1 cellular context compared by ENCODE assay signal in the genomic region with DNA sequence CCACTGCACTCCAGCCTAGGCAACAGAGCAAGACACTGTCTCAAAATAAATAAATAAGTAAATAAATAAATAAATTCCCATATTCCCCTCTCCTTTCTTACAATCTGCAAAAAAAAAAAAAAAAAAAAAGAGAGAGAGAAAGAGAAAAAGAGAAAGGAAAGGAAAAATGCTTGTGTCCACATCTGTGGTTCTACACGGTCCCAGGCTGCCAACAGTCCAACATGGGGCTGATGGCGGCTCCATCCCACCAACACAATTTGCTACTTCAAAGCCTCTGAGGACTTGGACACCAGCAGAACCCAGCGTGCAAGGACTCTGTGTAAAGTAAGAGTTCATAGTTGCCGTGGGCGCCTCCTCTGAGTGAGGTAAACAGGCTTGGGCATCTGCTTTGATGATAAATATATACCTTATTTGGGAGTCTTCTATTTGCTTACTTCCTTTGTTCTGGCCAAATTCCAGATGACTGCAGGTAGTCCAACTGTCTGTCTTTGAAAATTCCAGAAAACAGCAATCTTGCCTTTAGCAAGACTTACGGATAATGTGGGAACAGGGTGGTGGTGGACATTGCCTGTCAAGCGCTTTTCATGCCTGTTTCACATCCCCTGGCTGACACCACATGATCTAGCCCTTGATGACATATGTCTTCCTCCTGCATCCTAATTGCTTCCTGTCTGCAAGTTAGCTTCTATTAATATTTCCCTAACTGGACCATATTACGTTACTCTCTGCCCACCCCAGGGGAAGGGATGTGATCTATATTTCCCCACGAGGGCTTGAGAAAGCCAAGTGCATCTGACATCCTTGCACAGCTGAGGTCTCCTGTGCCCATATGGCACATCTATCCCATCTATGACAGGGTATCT.
A peak's percentile ranks its signal among the peaks of the same experiment; 100 is the strongest.
TF ChIP-seq lines count a peak whose summit lies in the region.

No MANE protein-coding gene starts in this region.

TF ChIP-seq in HepG2, 621 proteins besides CTCF, POLR2A, EP300 and RAD21 (continued from another document and continues in another):
- TF ChIP-seq, protein P1, sequence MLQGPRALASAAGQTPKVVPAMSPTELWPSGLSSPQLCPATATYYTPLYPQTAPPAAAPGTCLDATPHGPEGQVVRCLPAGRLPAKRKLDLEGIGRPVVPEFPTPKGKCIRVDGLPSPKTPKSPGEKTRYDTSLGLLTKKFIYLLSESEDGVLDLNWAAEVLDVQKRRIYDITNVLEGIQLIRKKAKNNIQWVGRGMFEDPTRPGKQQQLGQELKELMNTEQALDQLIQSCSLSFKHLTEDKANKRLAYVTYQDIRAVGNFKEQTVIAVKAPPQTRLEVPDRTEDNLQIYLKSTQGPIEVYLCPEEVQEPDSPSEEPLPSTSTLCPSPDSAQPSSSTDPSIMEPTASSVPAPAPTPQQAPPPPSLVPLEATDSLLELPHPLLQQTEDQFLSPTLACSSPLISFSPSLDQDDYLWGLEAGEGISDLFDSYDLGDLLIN (CRISPR knock-in tag; IDR thresholded peaks at IDR 0.05; ENCODE audit: borderline replicate concordance), result no peak
- TF ChIP-seq ZNF484 (CRISPR knock-in tag; IDR thresholded peaks at IDR 0.05; ENCODE audit: borderline replicate concordance, low read depth) (no peak), HNRNPK (IDR thresholded peaks at IDR 0.05; ENCODE audit: low read depth, low read length, poor library complexity, severe bottlenecking) (no peak), RFXAP (CRISPR knock-in tag; IDR thresholded peaks at IDR 0.05; ENCODE audit: borderline replicate concordance) (peak; percentile 44; the same call in 1 of the 2 replicates), YY1 (IDR thresholded peaks at IDR 0.05; ENCODE audit: insufficient read depth, insufficient replicate concordance, low read depth, low read length) (peak; percentile 78), ZNF775 (CRISPR knock-in tag; IDR thresholded peaks at IDR 0.05; ENCODE audit: borderline replicate concordance) (no peak), MBNL3 (CRISPR knock-in tag; conservative IDR thresholded peaks at IDR 0.05) (no peak), EED (CRISPR knock-in tag; IDR thresholded peaks at IDR 0.05) (no peak), ZC3H13 (CRISPR knock-in tag; IDR thresholded peaks at IDR 0.05) (no peak), ZNF430 (CRISPR knock-in tag; IDR thresholded peaks at IDR 0.05) (no peak), ZNF33A (CRISPR knock-in tag; IDR thresholded peaks at IDR 0.05; ENCODE audit: borderline replicate concordance) (no peak), ZMYM4 (CRISPR knock-in tag; IDR thresholded peaks at IDR 0.05) (no peak; the same call in 1 of the 2 replicates), ZSCAN9 (CRISPR knock-in tag; IDR thresholded peaks at IDR 0.05; ENCODE audit: borderline replicate concordance) (peak; percentile 64; the same call in 1 of the 2 replicates), SETDB1 (CRISPR knock-in tag; IDR thresholded peaks at IDR 0.05; ENCODE audit: borderline replicate concordance) (no peak), ZNF224 (CRISPR knock-in tag; IDR thresholded peaks at IDR 0.05) (no peak), CAMTA2 (CRISPR knock-in tag; IDR thresholded peaks at IDR 0.05; ENCODE audit: borderline replicate concordance) (no peak), ZNF354B (CRISPR knock-in tag; IDR thresholded peaks at IDR 0.05) (no peak), ZNF350 (CRISPR knock-in tag; IDR thresholded peaks at IDR 0.05; ENCODE audit: borderline replicate concordance, low read depth) (no peak), ZNF782 (CRISPR knock-in tag; IDR thresholded peaks at IDR 0.05; ENCODE audit: borderline replicate concordance) (peak; percentile 76; the same call in 1 of the 2 replicates), NKX3-1 (CRISPR knock-in tag; IDR thresholded peaks at IDR 0.05) (no peak), GATAD2A (CRISPR knock-in tag; IDR thresholded peaks at IDR 0.05) (peak; percentile 91), SP5 (CRISPR knock-in tag; IDR thresholded peaks at IDR 0.05; ENCODE audit: borderline replicate concordance, low read depth) (peak; percentile 68; the same call in 1 of the 2 replicates), NCOA1 (CRISPR knock-in tag; IDR thresholded peaks at IDR 0.05) (no peak), LCORL (IDR thresholded peaks at IDR 0.05) (no peak), LCORL (CRISPR knock-in tag; IDR thresholded peaks at IDR 0.05) (peak; percentile 81), RBFOX2 (IDR thresholded peaks at IDR 0.05; ENCODE audit: low read depth, low read length) (no peak), ZNF589 (CRISPR knock-in tag; conservative IDR thresholded peaks at IDR 0.05) (no peak), ZNF713 (CRISPR knock-in tag; IDR thresholded peaks at IDR 0.05) (no peak), SIN3B (IDR thresholded peaks at IDR 0.05; ENCODE audit: low read length) (no peak)
- TF ChIP-seq, protein P2, sequence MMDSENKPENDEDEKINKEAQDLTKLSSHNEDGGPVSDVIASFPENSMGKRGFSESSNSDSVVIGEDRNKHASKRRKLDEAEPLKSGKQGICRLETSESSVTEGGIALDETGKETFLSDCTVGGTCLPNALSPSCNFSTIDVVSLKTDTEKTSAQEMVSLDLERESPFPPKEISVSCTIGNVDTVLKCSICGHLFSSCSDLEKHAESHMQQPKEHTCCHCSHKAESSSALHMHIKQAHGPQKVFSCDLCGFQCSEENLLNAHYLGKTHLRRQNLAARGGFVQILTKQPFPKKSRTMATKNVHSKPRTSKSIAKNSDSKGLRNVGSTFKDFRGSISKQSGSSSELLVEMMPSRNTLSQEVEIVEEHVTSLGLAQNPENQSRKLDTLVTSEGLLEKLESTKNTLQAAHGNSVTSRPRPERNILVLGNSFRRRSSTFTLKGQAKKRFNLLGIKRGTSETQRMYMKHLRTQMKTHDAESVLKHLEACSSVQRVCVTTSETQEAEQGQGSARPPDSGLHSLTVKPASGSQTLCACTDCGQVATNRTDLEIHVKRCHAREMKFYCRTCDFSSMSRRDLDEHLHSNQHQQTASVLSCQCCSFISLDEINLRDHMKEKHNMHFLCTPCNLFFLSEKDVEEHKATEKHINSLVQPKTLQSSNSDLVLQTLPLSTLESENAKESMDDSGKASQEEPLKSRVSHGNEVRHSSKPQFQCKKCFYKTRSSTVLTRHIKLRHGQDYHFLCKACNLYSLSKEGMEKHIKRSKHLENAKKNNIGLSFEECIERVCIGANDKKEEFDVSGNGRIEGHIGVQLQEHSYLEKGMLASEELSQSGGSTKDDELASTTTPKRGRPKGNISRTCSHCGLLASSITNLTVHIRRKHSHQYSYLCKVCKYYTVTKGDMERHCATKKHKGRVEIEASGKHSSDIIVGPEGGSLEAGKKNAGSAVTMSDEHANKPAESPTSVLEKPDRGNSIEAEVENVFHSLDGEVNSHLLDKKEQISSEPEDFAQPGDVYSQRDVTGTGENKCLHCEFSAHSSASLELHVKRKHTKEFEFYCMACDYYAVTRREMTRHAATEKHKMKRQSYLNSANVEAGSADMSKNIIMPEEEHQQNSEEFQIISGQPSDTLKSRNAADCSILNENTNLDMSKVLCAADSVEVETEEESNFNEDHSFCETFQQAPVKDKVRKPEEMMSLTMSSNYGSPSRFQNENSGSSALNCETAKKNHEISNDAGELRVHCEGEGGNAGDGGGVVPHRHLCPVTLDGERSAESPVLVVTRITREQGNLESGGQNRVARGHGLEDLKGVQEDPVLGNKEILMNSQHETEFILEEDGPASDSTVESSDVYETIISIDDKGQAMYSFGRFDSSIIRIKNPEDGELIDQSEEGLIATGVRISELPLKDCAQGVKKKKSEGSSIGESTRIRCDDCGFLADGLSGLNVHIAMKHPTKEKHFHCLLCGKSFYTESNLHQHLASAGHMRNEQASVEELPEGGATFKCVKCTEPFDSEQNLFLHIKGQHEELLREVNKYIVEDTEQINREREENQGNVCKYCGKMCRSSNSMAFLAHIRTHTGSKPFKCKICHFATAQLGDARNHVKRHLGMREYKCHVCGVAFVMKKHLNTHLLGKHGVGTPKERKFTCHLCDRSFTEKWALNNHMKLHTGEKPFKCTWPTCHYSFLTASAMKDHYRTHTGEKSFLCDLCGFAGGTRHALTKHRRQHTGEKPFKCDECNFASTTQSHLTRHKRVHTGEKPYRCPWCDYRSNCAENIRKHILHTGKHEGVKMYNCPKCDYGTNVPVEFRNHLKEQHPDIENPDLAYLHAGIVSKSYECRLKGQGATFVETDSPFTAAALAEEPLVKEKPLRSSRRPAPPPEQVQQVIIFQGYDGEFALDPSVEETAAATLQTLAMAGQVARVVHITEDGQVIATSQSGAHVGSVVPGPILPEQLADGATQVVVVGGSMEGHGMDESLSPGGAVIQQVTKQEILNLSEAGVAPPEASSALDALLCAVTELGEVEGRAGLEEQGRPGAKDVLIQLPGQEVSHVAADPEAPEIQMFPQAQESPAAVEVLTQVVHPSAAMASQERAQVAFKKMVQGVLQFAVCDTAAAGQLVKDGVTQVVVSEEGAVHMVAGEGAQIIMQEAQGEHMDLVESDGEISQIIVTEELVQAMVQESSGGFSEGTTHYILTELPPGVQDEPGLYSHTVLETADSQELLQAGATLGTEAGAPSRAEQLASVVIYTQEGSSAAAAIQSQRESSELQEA (CRISPR knock-in tag; IDR thresholded peaks at IDR 0.05; ENCODE audit: not compliant biosample characterization), result no peak
- TF ChIP-seq, protein P3, sequence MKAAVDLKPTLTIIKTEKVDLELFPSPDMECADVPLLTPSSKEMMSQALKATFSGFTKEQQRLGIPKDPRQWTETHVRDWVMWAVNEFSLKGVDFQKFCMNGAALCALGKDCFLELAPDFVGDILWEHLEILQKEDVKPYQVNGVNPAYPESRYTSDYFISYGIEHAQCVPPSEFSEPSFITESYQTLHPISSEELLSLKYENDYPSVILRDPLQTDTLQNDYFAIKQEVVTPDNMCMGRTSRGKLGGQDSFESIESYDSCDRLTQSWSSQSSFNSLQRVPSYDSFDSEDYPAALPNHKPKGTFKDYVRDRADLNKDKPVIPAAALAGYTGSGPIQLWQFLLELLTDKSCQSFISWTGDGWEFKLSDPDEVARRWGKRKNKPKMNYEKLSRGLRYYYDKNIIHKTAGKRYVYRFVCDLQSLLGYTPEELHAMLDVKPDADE (CRISPR knock-in tag; IDR thresholded peaks at IDR 0.05), result no peak
- TF ChIP-seq, protein P4, sequence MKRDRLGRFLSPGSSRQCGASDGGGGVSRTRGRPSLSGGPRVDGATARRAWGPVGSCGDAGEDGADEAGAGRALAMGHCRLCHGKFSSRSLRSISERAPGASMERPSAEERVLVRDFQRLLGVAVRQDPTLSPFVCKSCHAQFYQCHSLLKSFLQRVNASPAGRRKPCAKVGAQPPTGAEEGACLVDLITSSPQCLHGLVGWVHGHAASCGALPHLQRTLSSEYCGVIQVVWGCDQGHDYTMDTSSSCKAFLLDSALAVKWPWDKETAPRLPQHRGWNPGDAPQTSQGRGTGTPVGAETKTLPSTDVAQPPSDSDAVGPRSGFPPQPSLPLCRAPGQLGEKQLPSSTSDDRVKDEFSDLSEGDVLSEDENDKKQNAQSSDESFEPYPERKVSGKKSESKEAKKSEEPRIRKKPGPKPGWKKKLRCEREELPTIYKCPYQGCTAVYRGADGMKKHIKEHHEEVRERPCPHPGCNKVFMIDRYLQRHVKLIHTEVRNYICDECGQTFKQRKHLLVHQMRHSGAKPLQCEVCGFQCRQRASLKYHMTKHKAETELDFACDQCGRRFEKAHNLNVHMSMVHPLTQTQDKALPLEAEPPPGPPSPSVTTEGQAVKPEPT (CRISPR knock-in tag; IDR thresholded peaks at IDR 0.05; ENCODE audit: low read depth), result no peak
- TF ChIP-seq, protein P5, sequence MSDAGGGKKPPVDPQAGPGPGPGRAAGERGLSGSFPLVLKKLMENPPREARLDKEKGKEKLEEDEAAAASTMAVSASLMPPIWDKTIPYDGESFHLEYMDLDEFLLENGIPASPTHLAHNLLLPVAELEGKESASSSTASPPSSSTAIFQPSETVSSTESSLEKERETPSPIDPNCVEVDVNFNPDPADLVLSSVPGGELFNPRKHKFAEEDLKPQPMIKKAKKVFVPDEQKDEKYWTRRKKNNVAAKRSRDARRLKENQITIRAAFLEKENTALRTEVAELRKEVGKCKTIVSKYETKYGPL (CRISPR knock-in tag; IDR thresholded peaks at IDR 0.05), result no peak
- TF ChIP-seq, protein P6, sequence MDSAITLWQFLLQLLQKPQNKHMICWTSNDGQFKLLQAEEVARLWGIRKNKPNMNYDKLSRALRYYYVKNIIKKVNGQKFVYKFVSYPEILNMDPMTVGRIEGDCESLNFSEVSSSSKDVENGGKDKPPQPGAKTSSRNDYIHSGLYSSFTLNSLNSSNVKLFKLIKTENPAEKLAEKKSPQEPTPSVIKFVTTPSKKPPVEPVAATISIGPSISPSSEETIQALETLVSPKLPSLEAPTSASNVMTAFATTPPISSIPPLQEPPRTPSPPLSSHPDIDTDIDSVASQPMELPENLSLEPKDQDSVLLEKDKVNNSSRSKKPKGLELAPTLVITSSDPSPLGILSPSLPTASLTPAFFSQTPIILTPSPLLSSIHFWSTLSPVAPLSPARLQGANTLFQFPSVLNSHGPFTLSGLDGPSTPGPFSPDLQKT (CRISPR knock-in tag; IDR thresholded peaks at IDR 0.05; ENCODE audit: borderline replicate concordance), result no peak
- TF ChIP-seq, protein P7, sequence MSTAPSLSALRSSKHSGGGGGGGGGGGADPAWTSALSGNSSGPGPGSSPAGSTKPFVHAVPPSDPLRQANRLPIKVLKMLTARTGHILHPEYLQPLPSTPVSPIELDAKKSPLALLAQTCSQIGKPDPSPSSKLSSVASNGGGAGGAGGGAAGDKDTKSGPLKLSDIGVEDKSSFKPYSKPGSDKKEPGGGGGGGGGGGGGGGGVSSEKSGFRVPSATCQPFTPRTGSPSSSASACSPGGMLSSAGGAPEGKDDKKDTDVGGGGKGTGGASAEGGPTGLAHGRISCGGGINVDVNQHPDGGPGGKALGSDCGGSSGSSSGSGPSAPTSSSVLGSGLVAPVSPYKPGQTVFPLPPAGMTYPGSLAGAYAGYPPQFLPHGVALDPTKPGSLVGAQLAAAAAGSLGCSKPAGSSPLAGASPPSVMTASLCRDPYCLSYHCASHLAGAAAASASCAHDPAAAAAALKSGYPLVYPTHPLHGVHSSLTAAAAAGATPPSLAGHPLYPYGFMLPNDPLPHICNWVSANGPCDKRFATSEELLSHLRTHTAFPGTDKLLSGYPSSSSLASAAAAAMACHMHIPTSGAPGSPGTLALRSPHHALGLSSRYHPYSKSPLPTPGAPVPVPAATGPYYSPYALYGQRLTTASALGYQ (CRISPR knock-in tag; IDR thresholded peaks at IDR 0.05), result peak; percentile 65; the same call in 1 of the 2 replicates
- TF ChIP-seq, protein P8, sequence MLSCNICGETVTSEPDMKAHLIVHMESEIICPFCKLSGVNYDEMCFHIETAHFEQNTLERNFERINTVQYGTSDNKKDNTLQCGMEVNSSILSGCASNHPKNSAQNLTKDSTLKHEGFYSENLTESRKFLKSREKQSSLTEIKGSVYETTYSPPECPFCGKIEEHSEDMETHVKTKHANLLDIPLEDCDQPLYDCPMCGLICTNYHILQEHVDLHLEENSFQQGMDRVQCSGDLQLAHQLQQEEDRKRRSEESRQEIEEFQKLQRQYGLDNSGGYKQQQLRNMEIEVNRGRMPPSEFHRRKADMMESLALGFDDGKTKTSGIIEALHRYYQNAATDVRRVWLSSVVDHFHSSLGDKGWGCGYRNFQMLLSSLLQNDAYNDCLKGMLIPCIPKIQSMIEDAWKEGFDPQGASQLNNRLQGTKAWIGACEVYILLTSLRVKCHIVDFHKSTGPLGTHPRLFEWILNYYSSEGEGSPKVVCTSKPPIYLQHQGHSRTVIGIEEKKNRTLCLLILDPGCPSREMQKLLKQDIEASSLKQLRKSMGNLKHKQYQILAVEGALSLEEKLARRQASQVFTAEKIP (CRISPR knock-in tag; IDR thresholded peaks at IDR 0.05; ENCODE audit: borderline replicate concordance), result no peak
